Comparison of ENCODE assay signal across 11 cellular contexts in the genomic region with DNA sequence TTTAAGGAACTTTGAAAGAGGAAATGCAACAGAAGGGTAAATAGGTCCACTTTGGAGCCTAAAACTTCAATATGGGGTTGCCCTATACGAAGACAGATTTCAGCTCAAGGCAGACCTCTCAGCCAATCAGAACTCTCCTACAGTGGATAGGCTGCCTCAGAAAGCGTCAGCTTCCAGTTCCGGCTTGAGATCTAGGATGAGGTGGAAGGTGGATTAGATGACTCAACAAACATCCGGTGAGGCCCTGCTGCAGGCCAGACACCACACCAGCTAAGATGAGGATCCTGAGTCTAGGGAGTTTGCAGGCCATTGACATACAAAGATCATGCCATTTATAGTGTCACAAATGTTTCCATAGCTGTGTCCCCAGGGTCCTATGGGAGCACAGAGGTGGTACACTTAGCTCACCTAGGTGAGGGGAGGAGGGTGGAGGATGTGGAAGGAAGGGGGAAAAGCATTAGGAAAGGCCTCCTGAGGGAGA. TPM values are rescaled to one million over a fixed set of nuclear protein-coding genes. Genes with fewer than 3 reads are reported as not detected.
DNase-seq lines count a peak whose midpoint lies in the region; ATAC-seq and TF ChIP-seq lines count a peak whose summit lies in the region.
"Had no signal": no experiment of that assay in that cellular context is flagged by ENCODE, and none has a peak within 500 bp of the region (broad histone marks: within the 10 kb centered on the region; RNA-seq: fewer than 3 reads in every experiment).

No MANE protein-coding gene starts in this region.

- H3K4me2 ChIP-seq in HCT116 (ENCODE audit: low read length), result 0 out of 2 replicates have a peak overlapping the region, but pooled peaks have one; percentile 15

- H3K36me3 ChIP-seq in HCT116 (ENCODE audit: control insufficient read depth in 1 of 2, insufficient read depth in 2 of 2, low read length in 2 of 2) (no peaks in the 10 kb centered on the region), left lung (peaks cover 0 to 10% of the 10 kb centered on the region in 2 donors)

- CTCF ChIA-PET in HCT116 (lab: Charles Lee), result interaction anchor here (1.1 to 1.5 kb wide), 2 partner anchors 23 to 26 kb away, joined by 3 to 4 read pairs; no protein-coding TSS in a partner anchor

- in situ Hi-C loops in ACHN (cut with HindIII; ENCODE audit: low pct_ligation_motif_present, low pct_unique_long_range_greater_than_20kb, low sequenced_read_pairs), result no loop called here

- RAD21 ChIA-PET in HCT116 (lab: Charles Lee; ENCODE audit: low non-redundant PET in 1 of 2, low total read pairs in 2 of 2, uncharacterized antibody in 2 of 2, unreplicated experiment in 2 of 2), result no interaction called here

- TF ChIP-seq RAD21 in HCT116 (IDR thresholded peaks at IDR 0.05; ENCODE audit: low read depth), result no peak

- peaks cover 0 to 8% of the 10 kb centered on the region in 2 experiments; a peak in 2 of 4 replicates for H3K4me1 ChIP-seq in HCT116 (ENCODE audit: control insufficient read depth in 1 of 2, insufficient read depth in 2 of 2, low read length in 2 of 2)
- H3K4me1 ChIP-seq in left lung, result peaks cover 0 to 14% of the 10 kb centered on the region in 2 donors

- peaks cover 0 to 3% of the 10 kb centered on the region in 2 experiments; a peak in 1 of 4 replicates for H3K9me3 ChIP-seq in HCT116 (ENCODE audit: control insufficient read depth in 1 of 2, insufficient read depth in 1 of 2, low read depth in 1 of 2, low read length in 2 of 2)
- peaks cover 0 to 22% of the 10 kb centered on the region in 2 donors for H3K9me3 ChIP-seq in left lung

- TF ChIP-seq CTCF in HCT116 (IDR thresholded peaks at IDR 0.05 in 2 of 3, conservative IDR thresholded peaks at IDR 0.05 in 1 of 3; ENCODE audit: borderline replicate concordance in 1 of 3, insufficient read depth in 1 of 3, low read depth in 2 of 3, low read length in 2 of 3) (no peak), left lung (IDR thresholded peaks at IDR 0.05) (no peak)

- H2AFZ ChIP-seq in HCT116 (ENCODE audit: low read depth, low read length, poor library complexity, severe bottlenecking), result no peak overlapping the region

- no peak for TF ChIP-seq POLR2A in HCT116 (IDR thresholded peaks at IDR 0.05; ENCODE audit: borderline replicate concordance, extremely low read depth, insufficient read depth, insufficient read length)

- H3K27me3 ChIP-seq in HCT116 (ENCODE audit: insufficient read depth, low read length) (no peaks in the 10 kb centered on the region), left lung (peaks cover 0 to 41% of the 10 kb centered on the region in 2 donors)

- ATAC-seq in GM18873 (IDR thresholded peaks at IDR 0.05; ENCODE audit: low FRiP score, unreplicated experiment) (peak; percentile 88), HCT116 (peak; percentile 46; the same call in 1 of the 2 replicates), left lung (peak; percentile 47)

- no peaks in the 10 kb centered on the region for H4K20me1 ChIP-seq in HCT116 (ENCODE audit: insufficient read depth)

- H3K27ac ChIP-seq in HCT116 (ENCODE audit: low read depth, low read length), result no peak overlapping the region
- H3K27ac ChIP-seq in left lung, result peak overlapping the region in 1 of 2 donors; percentile 76
- H3K27ac ChIP-seq: epithelial cell of prostate had no signal

- no peak overlapping the region for H3K4me3 ChIP-seq in HCT116 (replicated peaks in 1 of 2; ENCODE audit: low read depth in 1 of 2, low read length in 2 of 2)
- no peak overlapping the region for H3K4me3 ChIP-seq in left lung
- H3K4me3 ChIP-seq: skin epidermis had no signal

- BruUV-seq in HCT116 (replicated peaks; lab: Mats Ljungman, UMichigan), result no TSS peak

- POLR2A ChIA-PET in HCT116 (lab: Charles Lee), result no interaction called here

- DNase-seq in HCT116 (ENCODE audit: low read depth, low spot score), result no peak
- DNase-seq in MV-4-11 (lab: John Stamatoyannopoulos, UW), result peak; percentile 100
- no peak for DNase-seq in left lung
- no peak for DNase-seq in OCI-M2 (lab: John Stamatoyannopoulos, UW; ENCODE audit: unreplicated experiment)
- DNase-seq in ACHN, result no peak
- no peak for DNase-seq in posterior vena cava (ENCODE audit: low spot score)
- no peak for DNase-seq in AG08396 (ENCODE audit: low spot score)

- no peak overlapping the region for H3K9ac ChIP-seq in HCT116 (ENCODE audit: low read length)

- no peaks in the 10 kb centered on the region for H3K79me2 ChIP-seq in HCT116 (ENCODE audit: insufficient read depth, low read length)

- intact Hi-C loops in HCT116 (cut with micrococcal nuclease), result no loop called here
- intact Hi-C loops in left lung (cut with DNase I), result no loop called here
- intact Hi-C loops in posterior vena cava (cut with DNase I), result no loop called here

- H3K9me2 ChIP-seq in HCT116 (ENCODE audit: insufficient read depth), result no peaks in the 10 kb centered on the region

TF ChIP-seq in HCT116, 20 proteins besides CTCF, POLR2A, EP300 and RAD21:
- TF ChIP-seq JUND (IDR thresholded peaks at IDR 0.05) (no peak), SP1 (IDR thresholded peaks at IDR 0.05; ENCODE audit: low read depth) (no peak), ZNF274 (IDR thresholded peaks at IDR 0.05; ENCODE audit: low read depth, low read length) (no peak), CBX3 (IDR thresholded peaks at IDR 0.05; ENCODE audit: low read depth) (no peak)

RNA-seq across cellular contexts. Expression of a gene that starts 7.9 kb away (rescaled TPM):
- total RNA-seq in HCT116 (2021; ENCODE audit: unreplicated experiment), result not detected
- polyA plus RNA-seq in HCT116 (2012), result not detected in 2 replicates
- 1 to 10 TPM; 1.4 to 1.6 TPM for total RNA-seq in left lung
- under 1 TPM in 1 of 2 donors, not detected in 1; 0.19 TPM for total RNA-seq in posterior vena cava
- total RNA-seq: SK-MEL-5 had no signal

RNA-seq across cellular contexts. Expression of a gene that starts 48.8 kb away (rescaled TPM):
- total RNA-seq in HCT116 (2021; ENCODE audit: unreplicated experiment) (not detected), left lung (not detected), posterior vena cava (not detected)
- not detected in 2 replicates for polyA plus RNA-seq in HCT116 (2012)
- total RNA-seq: SK-MEL-5 had no signal
